17 cellular contexts compared by ENCODE assay signal in the genomic region with DNA sequence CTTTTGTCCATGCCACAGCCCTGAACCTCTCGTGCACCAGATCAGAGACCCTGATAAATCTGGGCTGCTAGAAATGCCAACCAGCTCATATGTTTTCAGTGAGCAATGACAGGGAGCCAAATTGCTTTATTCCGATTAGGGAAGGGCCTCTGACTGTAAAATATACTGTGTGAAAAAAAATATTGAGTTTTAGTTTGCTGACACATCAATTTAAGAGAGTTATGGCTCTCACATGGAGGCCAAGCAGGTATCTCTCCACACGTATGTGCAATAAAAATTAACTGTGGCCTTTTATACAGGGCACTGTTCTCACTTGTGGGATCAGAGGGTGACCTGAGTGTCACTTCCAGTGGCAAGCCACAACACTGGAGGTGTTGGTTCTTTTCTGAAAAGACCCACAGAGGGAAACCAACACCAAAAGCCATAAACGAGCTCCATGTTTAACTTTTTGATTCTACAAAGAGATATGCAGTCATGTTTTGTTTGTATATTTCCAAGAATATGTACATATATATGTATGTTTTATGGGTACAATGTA.
DNase-seq lines count a peak whose midpoint lies in the region; ATAC-seq, FAIRE-seq and TF ChIP-seq lines count a peak whose summit lies in the region.
"Had no signal": no experiment of that assay in that cellular context is flagged by ENCODE, and none has a peak within 500 bp of the region (broad histone marks: within the 10 kb centered on the region; RNA-seq: fewer than 3 reads in every experiment).

No MANE protein-coding gene starts in this region.

- H3K9me3 ChIP-seq in A549 (no peaks in the 10 kb centered on the region), endodermal cell (ENCODE audit: control insufficient read depth, low read length) (no peaks in the 10 kb centered on the region)

- H3K36me3 ChIP-seq in endodermal cell (ENCODE audit: control insufficient read depth, insufficient read depth, low read length): no peaks in the 10 kb centered on the region

- no peak for DNase-seq in activated CD4-positive, alpha-beta T cell treated with anti-CD3 and anti-CD28 coated beads, Interleukin-2, amount 10 ng/mL, durations not matched to agents 24 days and 14 days
- DNase-seq in activated CD4-positive, alpha-beta T cell treated with anti-CD3 and anti-CD28 coated beads for 48 hours: no peak
- no peak for DNase-seq in A549 (ENCODE audit: low read depth in 1 of 2, low spot score in 1 of 2)
- no peak for DNase-seq in activated T-helper 1 cell treated with anti-CD3 and anti-CD28 coated beads, Interleukin-12 subunit alpha, Interleukin-12 subunit beta, Interleukin-2, Interleukin-4 antibody, amounts not matched to agents 30 ng/mL and 10 ng/mL and 1 ng/mL, durations not matched to agents 14 hours and 24 hours and 36 hours (ENCODE audit: low spot score)
- DNase-seq in immature natural killer cell: peak; percentile 27 to 40 (median 39)
- no peak for DNase-seq in endodermal cell
- DNase-seq in NCI-H2081 (lab: John Stamatoyannopoulos, UW): no peak
- no peak for DNase-seq in NCI-H2029 treated with DMSO at 0.1 percent for 48 hours (lab: John Stamatoyannopoulos, UW)
- DNase-seq: 8988T, DND-41, KBM-7, NCI-H1694 treated with DMSO at 0.1 percent for 48 hours, NCI-H226, NCI-H524 treated with DMSO at 0.1 percent for 48 hours, PC-9 had no signal

- H3K4me1 ChIP-seq in A549 (no peaks in the 10 kb centered on the region), endodermal cell (ENCODE audit: control insufficient read depth, insufficient read depth, low read length) (no peaks in the 10 kb centered on the region)

- H3K9me3 Mint-ChIP-seq in activated CD4-positive, alpha-beta T cell treated with anti-CD3 and anti-CD28 coated beads, Interleukin-2, amount 10 ng/mL, durations not matched to agents 24 days and 14 days: peaks cover 4% of the 10 kb centered on the region
- H3K9me3 Mint-ChIP-seq in activated T-helper 1 cell treated with anti-CD3 and anti-CD28 coated beads, Interleukin-12 subunit alpha, Interleukin-12 subunit beta, Interleukin-2, Interleukin-4 antibody, amounts not matched to agents 30 ng/mL and 10 ng/mL and 1 ng/mL, durations not matched to agents 14 hours and 24 hours and 36 hours: peaks cover 5% of the 10 kb centered on the region
- peaks cover 0 to 7% (median 0%) of the 10 kb centered on the region in 6 donors for H3K9me3 Mint-ChIP-seq in immature natural killer cell
- peaks cover 32% of the 10 kb centered on the region for H3K9me3 Mint-ChIP-seq in endodermal cell

- no peak overlapping the region for H3K4me2 ChIP-seq in A549
- H3K4me2 ChIP-seq: PC-9 had no signal

- H3K27me3 Mint-ChIP-seq in activated CD4-positive, alpha-beta T cell treated with anti-CD3 and anti-CD28 coated beads, Interleukin-2, amount 10 ng/mL, durations not matched to agents 24 days and 14 days: no peaks in the 10 kb centered on the region
- H3K27me3 Mint-ChIP-seq in activated T-helper 1 cell treated with anti-CD3 and anti-CD28 coated beads, Interleukin-12 subunit alpha, Interleukin-12 subunit beta, Interleukin-2, Interleukin-4 antibody, amounts not matched to agents 30 ng/mL and 10 ng/mL and 1 ng/mL, durations not matched to agents 14 hours and 24 hours and 36 hours (ENCODE audit: insufficient read depth): no peaks in the 10 kb centered on the region
- H3K27me3 Mint-ChIP-seq in immature natural killer cell (ENCODE audit: low read depth in 3 of 3): peaks cover 6 to 8% (median 7%) of the 10 kb centered on the region in 3 donors
- H3K27me3 Mint-ChIP-seq in endodermal cell (ENCODE audit: insufficient read depth): peaks cover 6% of the 10 kb centered on the region
- H3K27me3 Mint-ChIP-seq: B cell had no signal

- H3K27ac ChIP-seq in A549 (no peak overlapping the region), endodermal cell (ENCODE audit: low read depth, low read length) (no peak overlapping the region)
- H3K27ac ChIP-seq: PC-9 had no signal

- WGBS in A549 (ENCODE audit: missing lambda C conversion rate): 6% methylated on average over 4 of the region's 4 CpGs
- WGBS in endodermal cell (ENCODE audit: insufficient coverage in 1 of 2, insufficient read length in 1 of 2), 2 experiments: 93 to 100% methylated on average over 2 to 3 of the region's 4 CpGs

- CTCF ChIA-PET in A549 (lab: Yijun Ruan, JAX): no interaction called here

- TF ChIP-seq CTCF in A549 (IDR thresholded peaks at IDR 0.05) (no peak), endodermal cell (conservative IDR thresholded peaks at IDR 0.05) (no peak)

- FAIRE-seq in A549 (lab: Jason Lieb, UNC): no peak
- FAIRE-seq: H1 had no signal

- H3K36me3 Mint-ChIP-seq in activated CD4-positive, alpha-beta T cell treated with anti-CD3 and anti-CD28 coated beads, Interleukin-2, amount 10 ng/mL, durations not matched to agents 24 days and 14 days (ENCODE audit: low read depth): peaks cover 28% of the 10 kb centered on the region
- H3K36me3 Mint-ChIP-seq in activated T-helper 1 cell treated with anti-CD3 and anti-CD28 coated beads, Interleukin-12 subunit alpha, Interleukin-12 subunit beta, Interleukin-2, Interleukin-4 antibody, amounts not matched to agents 30 ng/mL and 10 ng/mL and 1 ng/mL, durations not matched to agents 14 hours and 24 hours and 36 hours (ENCODE audit: low read depth): peaks cover 19% of the 10 kb centered on the region
- H3K36me3 Mint-ChIP-seq in immature natural killer cell: no peaks in the 10 kb centered on the region
- no peaks in the 10 kb centered on the region for H3K36me3 Mint-ChIP-seq in endodermal cell (ENCODE audit: low read depth)

- no peak overlapping the region for H3K4me3 Mint-ChIP-seq in activated CD4-positive, alpha-beta T cell treated with anti-CD3 and anti-CD28 coated beads, Interleukin-2, amount 10 ng/mL, durations not matched to agents 24 days and 14 days
- H3K4me3 Mint-ChIP-seq in activated T-helper 1 cell treated with anti-CD3 and anti-CD28 coated beads, Interleukin-12 subunit alpha, Interleukin-12 subunit beta, Interleukin-2, Interleukin-4 antibody, amounts not matched to agents 30 ng/mL and 10 ng/mL and 1 ng/mL, durations not matched to agents 14 hours and 24 hours and 36 hours: no peak overlapping the region
- H3K4me3 Mint-ChIP-seq in immature natural killer cell (no peak overlapping the region), endodermal cell (no peak overlapping the region)
- H3K4me3 Mint-ChIP-seq: B cell had no signal

- TF ChIP-seq RAD21 in A549 (conservative IDR thresholded peaks at IDR 0.05 in 1 of 2, IDR thresholded peaks at IDR 0.05 in 1 of 2): no peak

- TF ChIP-seq EP300 in A549 (IDR thresholded peaks at IDR 0.05): no peak

- no peak overlapping the region for H3K9ac ChIP-seq in endodermal cell (ENCODE audit: extremely low read depth, low read length, poor library complexity, severe bottlenecking)

- H3K4me3 ChIP-seq in A549: no peak overlapping the region
- no peak overlapping the region for H3K4me3 ChIP-seq in endodermal cell (ENCODE audit: low read length)
- H3K4me3 ChIP-seq: PC-9 had no signal

- POLR2A ChIA-PET in A549 (lab: Yijun Ruan, JAX): no interaction called here

- ATAC-seq in A549: no peak

- intact Hi-C loops in activated CD4-positive, alpha-beta T cell treated with anti-CD3 and anti-CD28 coated beads, Interleukin-2, amount 10 ng/mL, durations not matched to agents 24 days and 14 days (cut with micrococcal nuclease): loop anchor here (1.0 to 10.0 kb wide), 6 partner anchors 45 to 911 kb away; no protein-coding TSS in a partner anchor
- intact Hi-C loops in activated T-helper 1 cell treated with anti-CD3 and anti-CD28 coated beads, Interleukin-12 subunit alpha, Interleukin-12 subunit beta, Interleukin-2, Interleukin-4 antibody, amounts not matched to agents 30 ng/mL and 10 ng/mL and 1 ng/mL, durations not matched to agents 14 hours and 24 hours and 36 hours (cut with micrococcal nuclease): loop anchor here (1.0 to 5.0 kb wide), 6 partner anchors 45 to 508 kb away; no protein-coding TSS in a partner anchor

- no peak for TF ChIP-seq POLR2A in A549 (IDR thresholded peaks at IDR 0.05; ENCODE audit: low read length)

- H3K4me1 Mint-ChIP-seq in activated CD4-positive, alpha-beta T cell treated with anti-CD3 and anti-CD28 coated beads, Interleukin-2, amount 10 ng/mL, durations not matched to agents 24 days and 14 days: peaks cover 46% of the 10 kb centered on the region
- peaks cover 58% of the 10 kb centered on the region for H3K4me1 Mint-ChIP-seq in activated T-helper 1 cell treated with anti-CD3 and anti-CD28 coated beads, Interleukin-12 subunit alpha, Interleukin-12 subunit beta, Interleukin-2, Interleukin-4 antibody, amounts not matched to agents 30 ng/mL and 10 ng/mL and 1 ng/mL, durations not matched to agents 14 hours and 24 hours and 36 hours (ENCODE audit: low read depth)
- H3K4me1 Mint-ChIP-seq in immature natural killer cell: peaks cover 1 to 21% of the 10 kb centered on the region in 2 donors
- no peaks in the 10 kb centered on the region for H3K4me1 Mint-ChIP-seq in endodermal cell

- no peaks in the 10 kb centered on the region for H3K27me3 ChIP-seq in endodermal cell (ENCODE audit: control insufficient read depth, insufficient read depth, low read length, poor library complexity, severe bottlenecking)

- peak overlapping the region; percentile 75 for H3K27ac Mint-ChIP-seq in activated CD4-positive, alpha-beta T cell treated with anti-CD3 and anti-CD28 coated beads, Interleukin-2, amount 10 ng/mL, durations not matched to agents 24 days and 14 days
- peak overlapping the region; percentile 71 for H3K27ac Mint-ChIP-seq in activated T-helper 1 cell treated with anti-CD3 and anti-CD28 coated beads, Interleukin-12 subunit alpha, Interleukin-12 subunit beta, Interleukin-2, Interleukin-4 antibody, amounts not matched to agents 30 ng/mL and 10 ng/mL and 1 ng/mL, durations not matched to agents 14 hours and 24 hours and 36 hours
- H3K27ac Mint-ChIP-seq in immature natural killer cell: no peak overlapping the region
- H3K27ac Mint-ChIP-seq in endodermal cell: no peak overlapping the region

TF ChIP-seq in A549, 52 proteins besides CTCF, POLR2A, EP300 and RAD21:
- TF ChIP-seq, protein P1, sequence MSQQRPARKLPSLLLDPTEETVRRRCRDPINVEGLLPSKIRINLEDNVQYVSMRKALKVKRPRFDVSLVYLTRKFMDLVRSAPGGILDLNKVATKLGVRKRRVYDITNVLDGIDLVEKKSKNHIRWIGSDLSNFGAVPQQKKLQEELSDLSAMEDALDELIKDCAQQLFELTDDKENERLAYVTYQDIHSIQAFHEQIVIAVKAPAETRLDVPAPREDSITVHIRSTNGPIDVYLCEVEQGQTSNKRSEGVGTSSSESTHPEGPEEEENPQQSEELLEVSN (IDR thresholded peaks at IDR 0.05; ENCODE audit: borderline replicate concordance, low read depth): no peak
- TF ChIP-seq EHMT2 (IDR thresholded peaks at IDR 0.05; ENCODE audit: low read depth) (no peak), MAFK (IDR thresholded peaks at IDR 0.05; ENCODE audit: partially characterized antibody) (peak; percentile 70)

Comparison
In these comparisons a context has a peak if more than half of its experiments do, and no peak if none do; other contexts are left out.
1. DNase-seq: peak in immature natural killer cell (3 of 3); none in activated CD4-positive, alpha-beta T cell treated with anti-CD3 and anti-CD28 coated beads, Interleukin-2, amount 10 ng/mL, durations not matched to agents 24 days and 14 days (single experiment), activated CD4-positive, alpha-beta T cell treated with anti-CD3 and anti-CD28 coated beads for 48 hours (single experiment), A549 (0 of 2), activated T-helper 1 cell treated with anti-CD3 and anti-CD28 coated beads, Interleukin-12 subunit alpha, Interleukin-12 subunit beta, Interleukin-2, Interleukin-4 antibody, amounts not matched to agents 30 ng/mL and 10 ng/mL and 1 ng/mL, durations not matched to agents 14 hours and 24 hours and 36 hours (single experiment), endodermal cell (single experiment), NCI-H2081 (0 of 2) and NCI-H2029 treated with DMSO at 0.1 percent for 48 hours (single experiment).
2. H3K27ac Mint-ChIP-seq: peak in activated CD4-positive, alpha-beta T cell treated with anti-CD3 and anti-CD28 coated beads, Interleukin-2, amount 10 ng/mL, durations not matched to agents 24 days and 14 days (single experiment) and activated T-helper 1 cell treated with anti-CD3 and anti-CD28 coated beads, Interleukin-12 subunit alpha, Interleukin-12 subunit beta, Interleukin-2, Interleukin-4 antibody, amounts not matched to agents 30 ng/mL and 10 ng/mL and 1 ng/mL, durations not matched to agents 14 hours and 24 hours and 36 hours (single experiment); none in immature natural killer cell (0 of 6) and endodermal cell (single experiment).